ENCODE assay signal across 26 cellular contexts in genomic region chr13:37375724-37376123, GRCh38.
DNase-seq lines count a peak whose midpoint lies in the region; ATAC-seq and TF ChIP-seq lines count a peak whose summit lies in the region.
"Had no signal": no experiment of that assay in that cellular context is flagged by ENCODE, and none has a peak within 500 bp of the region (broad histone marks: within the 10 kb centered on the region; RNA-seq: fewer than 3 reads in every experiment).

No MANE protein-coding gene starts in this region.

- DNase-seq in GM03348 (ENCODE audit: low spot score) (peak; percentile 6), M059J (ENCODE audit: low read depth) (peak; percentile 24), astrocyte of the spinal cord (ENCODE audit: low read depth, low spot score) (peak; percentile 10), fibroblast of pulmonary artery (ENCODE audit: low read depth) (peak; percentile 26), mesenteric fat pad (ENCODE audit: low spot score) (no peak), osteoblast (ENCODE audit: insufficient read length, low spot score, missing footprints) (no peak)
- DNase-seq: 8988T; ACHN; BE2C; CD8-positive, alpha-beta memory T cell; DMS 273 treated with DMSO at 0.1 percent for 48 hours; DMS79; EL; GDM1; Karpas-422; MG63; NCI-H1105 treated with DMSO at 0.1 percent for 48 hours; NCI-H146; NCI-H2029; NCI-H446 treated with DMSO at 0.1 percent for 48 hours; NCI-H526 treated with DMSO at 0.1 percent for 48 hours had no signal

- no peak overlapping the region for H3K27ac ChIP-seq in osteoblast (ENCODE audit: low read depth, low read length)
- H3K27ac ChIP-seq: SJSA1 had no signal

- TF ChIP-seq CTCF in astrocyte of the spinal cord (IDR thresholded peaks at IDR 0.05; ENCODE audit: low read depth, low read length) (no peak), fibroblast of pulmonary artery (IDR thresholded peaks at IDR 0.05; ENCODE audit: low read length, missing control alignments) (no peak), osteoblast (IDR thresholded peaks at IDR 0.05; ENCODE audit: extremely low read depth, low read depth, low read length) (no peak)

- in situ Hi-C loops in astrocyte of the spinal cord (cut with HindIII; ENCODE audit: low sequenced_read_pairs) = no loop called here

- no peak overlapping the region for H3K4me2 ChIP-seq in osteoblast (ENCODE audit: insufficient read depth, low read length)

- H3K27me3 ChIP-seq in osteoblast (ENCODE audit: insufficient read depth, low read length) = no peaks in the 10 kb centered on the region
- H3K27me3 ChIP-seq: BE2C, MG63, SJSA1 had no signal

- H3K9me3 ChIP-seq in osteoblast (ENCODE audit: low read depth, low read length) = no peaks in the 10 kb centered on the region
- H3K9me3 ChIP-seq: BE2C, MG63, SJSA1 had no signal

- no peak for ATAC-seq in HG03159 (IDR thresholded peaks at IDR 0.05; ENCODE audit: unreplicated experiment)
- ATAC-seq in GM21619 (IDR thresholded peaks at IDR 0.05; ENCODE audit: unreplicated experiment) = no peak
- ATAC-seq: HCT116, Panc1 had no signal

- no peaks in the 10 kb centered on the region for H4K20me1 ChIP-seq in osteoblast (ENCODE audit: insufficient read depth, low read length)

- H2AFZ ChIP-seq in osteoblast (ENCODE audit: low read length) = no peak overlapping the region

- H3K4me3 ChIP-seq in astrocyte of the spinal cord (ENCODE audit: low read depth, low read length) = no peak overlapping the region
- H3K4me3 ChIP-seq in fibroblast of pulmonary artery (replicated peaks; ENCODE audit: low read depth, low read length) = no peak overlapping the region
- H3K4me3 ChIP-seq in osteoblast (ENCODE audit: insufficient read depth, low read length) = no peak overlapping the region
- H3K4me3 ChIP-seq: MG63, SJSA1 had no signal

- no peaks in the 10 kb centered on the region for H3K79me2 ChIP-seq in osteoblast (ENCODE audit: insufficient read depth, low read length)

- H3K4me1 ChIP-seq in osteoblast (ENCODE audit: insufficient read depth, low read length) = no peaks in the 10 kb centered on the region
- H3K4me1 ChIP-seq: BE2C, SJSA1 had no signal

- no peaks in the 10 kb centered on the region for H3K36me3 ChIP-seq in osteoblast (ENCODE audit: insufficient read depth, low read length)
- H3K36me3 ChIP-seq: BE2C, MG63, SJSA1 had no signal

Comparison
In these comparisons a context has a peak if more than half of its experiments do, and no peak if none do; other contexts are left out.
1. DNase-seq: peak in GM03348 (single experiment), M059J (single experiment), astrocyte of the spinal cord (single experiment) and fibroblast of pulmonary artery (single experiment); none in mesenteric fat pad (single experiment) and osteoblast (single experiment).